ENCODE assay signal across 1 cellular context in the genomic region with DNA sequence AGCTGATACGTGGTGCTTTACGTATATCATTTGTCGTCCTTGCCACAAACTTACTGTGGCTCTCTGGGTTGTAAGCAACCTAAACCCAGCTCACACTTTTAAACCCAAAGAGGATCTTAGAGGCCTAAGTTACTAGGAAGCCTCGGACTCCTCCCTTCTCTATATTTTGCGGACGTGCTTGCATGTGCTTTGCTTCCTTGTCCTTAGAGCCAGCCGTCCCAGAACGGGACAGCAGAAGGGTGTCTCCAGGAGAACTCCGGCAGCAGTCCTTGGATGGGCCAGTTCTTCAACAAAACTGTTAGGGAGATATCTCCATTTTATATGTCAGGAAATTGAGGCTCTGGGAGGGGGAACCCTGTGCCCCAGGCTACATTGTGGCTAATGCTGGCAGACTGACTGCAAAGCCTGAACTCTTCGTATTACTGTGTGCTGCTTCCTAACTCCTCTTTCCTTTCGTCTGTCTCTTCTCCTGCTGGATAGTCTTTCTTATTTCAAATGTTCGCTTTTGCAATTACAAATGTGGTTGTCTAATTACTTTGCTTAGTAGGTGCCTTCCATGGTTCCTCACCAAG.
TF ChIP-seq lines count a peak whose summit lies in the region.

No MANE protein-coding gene starts in this region.

TF ChIP-seq in H1, 55 proteins besides CTCF, POLR2A, EP300 and RAD21:
- TF ChIP-seq NANOG (IDR thresholded peaks at IDR 0.05; ENCODE audit: insufficient read depth, low read depth, low read length, poor library complexity, severe bottlenecking) (no peak), GABPA (IDR thresholded peaks at IDR 0.05; ENCODE audit: borderline replicate concordance, insufficient read depth, low read length) (no peak), HDAC6 (IDR thresholded peaks at IDR 0.05; ENCODE audit: low read depth, low read length) (no peak), SRF (IDR thresholded peaks at IDR 0.05; ENCODE audit: low read depth, low read length) (no peak), POLR2AphosphoS5 (IDR thresholded peaks at IDR 0.05; ENCODE audit: low read depth, low read length) (no peak), CEBPB (IDR thresholded peaks at IDR 0.05; ENCODE audit: low read depth, low read length) (no peak), SP2 (IDR thresholded peaks at IDR 0.05; ENCODE audit: low read length) (no peak), SP4 (IDR thresholded peaks at IDR 0.05; ENCODE audit: low read length) (no peak), SIN3A (conservative IDR thresholded peaks at IDR 0.05 in 1 of 2, IDR thresholded peaks at IDR 0.05 in 1 of 2; ENCODE audit: low read depth in 1 of 2, low read length in 2 of 2) (no peak), SIRT6 (IDR thresholded peaks at IDR 0.05; ENCODE audit: low read length) (no peak), KDM4A (IDR thresholded peaks at IDR 0.05; ENCODE audit: low read depth, low read length, severe bottlenecking) (no peak), KDM1A (IDR thresholded peaks at IDR 0.05; ENCODE audit: borderline replicate concordance, low read length) (no peak), TBP (IDR thresholded peaks at IDR 0.05; ENCODE audit: low read depth, low read length) (no peak), SUZ12 (IDR thresholded peaks at IDR 0.05; ENCODE audit: low read length) (no peak), EGR1 (IDR thresholded peaks at IDR 0.05; ENCODE audit: borderline replicate concordance, low read depth, low read length) (no peak)
- TF ChIP-seq, protein P1, sequence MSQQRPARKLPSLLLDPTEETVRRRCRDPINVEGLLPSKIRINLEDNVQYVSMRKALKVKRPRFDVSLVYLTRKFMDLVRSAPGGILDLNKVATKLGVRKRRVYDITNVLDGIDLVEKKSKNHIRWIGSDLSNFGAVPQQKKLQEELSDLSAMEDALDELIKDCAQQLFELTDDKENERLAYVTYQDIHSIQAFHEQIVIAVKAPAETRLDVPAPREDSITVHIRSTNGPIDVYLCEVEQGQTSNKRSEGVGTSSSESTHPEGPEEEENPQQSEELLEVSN (IDR thresholded peaks at IDR 0.05): no peak
- TF ChIP-seq, protein P2, sequence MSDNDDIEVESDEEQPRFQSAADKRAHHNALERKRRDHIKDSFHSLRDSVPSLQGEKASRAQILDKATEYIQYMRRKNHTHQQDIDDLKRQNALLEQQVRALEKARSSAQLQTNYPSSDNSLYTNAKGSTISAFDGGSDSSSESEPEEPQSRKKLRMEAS (IDR thresholded peaks at IDR 0.05): no peak
- TF ChIP-seq, protein P3, sequence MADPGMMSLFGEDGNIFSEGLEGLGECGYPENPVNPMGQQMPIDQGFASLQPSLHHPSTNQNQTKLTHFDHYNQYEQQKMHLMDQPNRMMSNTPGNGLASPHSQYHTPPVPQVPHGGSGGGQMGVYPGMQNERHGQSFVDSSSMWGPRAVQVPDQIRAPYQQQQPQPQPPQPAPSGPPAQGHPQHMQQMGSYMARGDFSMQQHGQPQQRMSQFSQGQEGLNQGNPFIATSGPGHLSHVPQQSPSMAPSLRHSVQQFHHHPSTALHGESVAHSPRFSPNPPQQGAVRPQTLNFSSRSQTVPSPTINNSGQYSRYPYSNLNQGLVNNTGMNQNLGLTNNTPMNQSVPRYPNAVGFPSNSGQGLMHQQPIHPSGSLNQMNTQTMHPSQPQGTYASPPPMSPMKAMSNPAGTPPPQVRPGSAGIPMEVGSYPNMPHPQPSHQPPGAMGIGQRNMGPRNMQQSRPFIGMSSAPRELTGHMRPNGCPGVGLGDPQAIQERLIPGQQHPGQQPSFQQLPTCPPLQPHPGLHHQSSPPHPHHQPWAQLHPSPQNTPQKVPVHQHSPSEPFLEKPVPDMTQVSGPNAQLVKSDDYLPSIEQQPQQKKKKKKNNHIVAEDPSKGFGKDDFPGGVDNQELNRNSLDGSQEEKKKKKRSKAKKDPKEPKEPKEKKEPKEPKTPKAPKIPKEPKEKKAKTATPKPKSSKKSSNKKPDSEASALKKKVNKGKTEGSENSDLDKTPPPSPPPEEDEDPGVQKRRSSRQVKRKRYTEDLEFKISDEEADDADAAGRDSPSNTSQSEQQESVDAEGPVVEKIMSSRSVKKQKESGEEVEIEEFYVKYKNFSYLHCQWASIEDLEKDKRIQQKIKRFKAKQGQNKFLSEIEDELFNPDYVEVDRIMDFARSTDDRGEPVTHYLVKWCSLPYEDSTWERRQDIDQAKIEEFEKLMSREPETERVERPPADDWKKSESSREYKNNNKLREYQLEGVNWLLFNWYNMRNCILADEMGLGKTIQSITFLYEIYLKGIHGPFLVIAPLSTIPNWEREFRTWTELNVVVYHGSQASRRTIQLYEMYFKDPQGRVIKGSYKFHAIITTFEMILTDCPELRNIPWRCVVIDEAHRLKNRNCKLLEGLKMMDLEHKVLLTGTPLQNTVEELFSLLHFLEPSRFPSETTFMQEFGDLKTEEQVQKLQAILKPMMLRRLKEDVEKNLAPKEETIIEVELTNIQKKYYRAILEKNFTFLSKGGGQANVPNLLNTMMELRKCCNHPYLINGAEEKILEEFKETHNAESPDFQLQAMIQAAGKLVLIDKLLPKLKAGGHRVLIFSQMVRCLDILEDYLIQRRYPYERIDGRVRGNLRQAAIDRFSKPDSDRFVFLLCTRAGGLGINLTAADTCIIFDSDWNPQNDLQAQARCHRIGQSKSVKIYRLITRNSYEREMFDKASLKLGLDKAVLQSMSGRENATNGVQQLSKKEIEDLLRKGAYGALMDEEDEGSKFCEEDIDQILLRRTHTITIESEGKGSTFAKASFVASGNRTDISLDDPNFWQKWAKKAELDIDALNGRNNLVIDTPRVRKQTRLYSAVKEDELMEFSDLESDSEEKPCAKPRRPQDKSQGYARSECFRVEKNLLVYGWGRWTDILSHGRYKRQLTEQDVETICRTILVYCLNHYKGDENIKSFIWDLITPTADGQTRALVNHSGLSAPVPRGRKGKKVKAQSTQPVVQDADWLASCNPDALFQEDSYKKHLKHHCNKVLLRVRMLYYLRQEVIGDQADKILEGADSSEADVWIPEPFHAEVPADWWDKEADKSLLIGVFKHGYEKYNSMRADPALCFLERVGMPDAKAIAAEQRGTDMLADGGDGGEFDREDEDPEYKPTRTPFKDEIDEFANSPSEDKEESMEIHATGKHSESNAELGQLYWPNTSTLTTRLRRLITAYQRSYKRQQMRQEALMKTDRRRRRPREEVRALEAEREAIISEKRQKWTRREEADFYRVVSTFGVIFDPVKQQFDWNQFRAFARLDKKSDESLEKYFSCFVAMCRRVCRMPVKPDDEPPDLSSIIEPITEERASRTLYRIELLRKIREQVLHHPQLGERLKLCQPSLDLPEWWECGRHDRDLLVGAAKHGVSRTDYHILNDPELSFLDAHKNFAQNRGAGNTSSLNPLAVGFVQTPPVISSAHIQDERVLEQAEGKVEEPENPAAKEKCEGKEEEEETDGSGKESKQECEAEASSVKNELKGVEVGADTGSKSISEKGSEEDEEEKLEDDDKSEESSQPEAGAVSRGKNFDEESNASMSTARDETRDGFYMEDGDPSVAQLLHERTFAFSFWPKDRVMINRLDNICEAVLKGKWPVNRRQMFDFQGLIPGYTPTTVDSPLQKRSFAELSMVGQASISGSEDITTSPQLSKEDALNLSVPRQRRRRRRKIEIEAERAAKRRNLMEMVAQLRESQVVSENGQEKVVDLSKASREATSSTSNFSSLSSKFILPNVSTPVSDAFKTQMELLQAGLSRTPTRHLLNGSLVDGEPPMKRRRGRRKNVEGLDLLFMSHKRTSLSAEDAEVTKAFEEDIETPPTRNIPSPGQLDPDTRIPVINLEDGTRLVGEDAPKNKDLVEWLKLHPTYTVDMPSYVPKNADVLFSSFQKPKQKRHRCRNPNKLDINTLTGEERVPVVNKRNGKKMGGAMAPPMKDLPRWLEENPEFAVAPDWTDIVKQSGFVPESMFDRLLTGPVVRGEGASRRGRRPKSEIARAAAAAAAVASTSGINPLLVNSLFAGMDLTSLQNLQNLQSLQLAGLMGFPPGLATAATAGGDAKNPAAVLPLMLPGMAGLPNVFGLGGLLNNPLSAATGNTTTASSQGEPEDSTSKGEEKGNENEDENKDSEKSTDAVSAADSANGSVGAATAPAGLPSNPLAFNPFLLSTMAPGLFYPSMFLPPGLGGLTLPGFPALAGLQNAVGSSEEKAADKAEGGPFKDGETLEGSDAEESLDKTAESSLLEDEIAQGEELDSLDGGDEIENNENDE (IDR thresholded peaks at IDR 0.05; ENCODE audit: insufficient replicate concordance, low read length): no peak
